ENCODE assay signal across 8 cellular contexts in genomic region chr1:31764307-31765040, GRCh38. TPM values are rescaled to one million over a fixed set of nuclear protein-coding genes. Genes with fewer than 3 reads are reported as not detected.
DNase-seq lines count a peak whose midpoint lies in the region; ATAC-seq and TF ChIP-seq lines count a peak whose summit lies in the region.

Gene ADGRB2, minus strand, starts transcription at chr1:31764340. Its CDS starts 7,119 bp downstream, at chr1:31757221.

- peaks cover 19% of the 10 kb centered on the region for H3K4me1 ChIP-seq in Caco-2
- H3K4me1 ChIP-seq in psoas muscle = peaks cover 11% of the 10 kb centered on the region

- peak within 1 kb of the TSS; percentile 39 for H3K4me3 ChIP-seq in Caco-2 (ENCODE audit: low read depth, low read length)
- H3K4me3 ChIP-seq in Jurkat, Clone E6-1 (ENCODE audit: low read length) = peak within 1 kb of the TSS; percentile 66
- H3K4me3 ChIP-seq in psoas muscle = peak within 1 kb of the TSS; percentile 70

- H3K36me3 ChIP-seq in Caco-2 (ENCODE audit: control insufficient read depth, insufficient read depth, low read length) = no peaks in the 10 kb centered on the region
- no peaks in the 10 kb centered on the region for H3K36me3 ChIP-seq in psoas muscle (ENCODE audit: insufficient read depth in 1 of 2, low read depth in 1 of 2)

- peaks cover 5% of the 10 kb centered on the region for H3K4me1 Mint-ChIP-seq in Caco-2 (ENCODE audit: low read depth, unreplicated experiment)
- peaks cover 27% of the 10 kb centered on the region for H3K4me1 Mint-ChIP-seq in activated T-cell treated with anti-CD3 and anti-CD28 coated beads, Interleukin-2, amount 50 U/mL, for 4 hours (ENCODE audit: low read depth)

- intact Hi-C loops in Caco-2 (cut with micrococcal nuclease; ENCODE audit: unreplicated experiment) = no loop called here
- intact Hi-C loops in psoas muscle (cut with DNase I) = no loop called here
- intact Hi-C loops in posterior vena cava (cut with DNase I) = no loop called here

- H3K36me3 Mint-ChIP-seq in Caco-2 (ENCODE audit: insufficient read depth, unreplicated experiment) = peaks cover 5% of the 10 kb centered on the region
- no peaks in the 10 kb centered on the region for H3K36me3 Mint-ChIP-seq in activated T-cell treated with anti-CD3 and anti-CD28 coated beads, Interleukin-2, amount 50 U/mL, for 4 hours (ENCODE audit: insufficient read depth)

- BruUV-seq in Caco-2 (replicated peaks; lab: Mats Ljungman, UMichigan) = no TSS peak

- no peak within 1 kb of the TSS for H3K27ac Mint-ChIP-seq in Caco-2 (ENCODE audit: unreplicated experiment)

- ATAC-seq in activated T-cell treated with anti-CD3 and anti-CD28 coated beads, Interleukin-2, amount 50 U/mL, for 4 hours = peak; percentile 17 to 26
- ATAC-seq in psoas muscle (peak in 2 of 4 donors; percentile 40 to 55), GM21723 (IDR thresholded peaks at IDR 0.05; ENCODE audit: unreplicated experiment) (no peak)

- H3K27me3 ChIP-seq in Caco-2 (replicated peaks; ENCODE audit: control insufficient read depth, insufficient read depth, low read length) = no peaks in the 10 kb centered on the region
- peaks cover 0 to 28% (median 23%) of the 10 kb centered on the region in 3 donors for H3K27me3 ChIP-seq in psoas muscle (ENCODE audit: insufficient read depth in 3 of 3, low read length in 2 of 3)

- H3K27me3 Mint-ChIP-seq in Caco-2 (ENCODE audit: insufficient read depth, unreplicated experiment) = peaks cover 6% of the 10 kb centered on the region
- peaks cover 5% of the 10 kb centered on the region for H3K27me3 Mint-ChIP-seq in activated T-cell treated with anti-CD3 and anti-CD28 coated beads, Interleukin-2, amount 50 U/mL, for 4 hours (ENCODE audit: low read depth)

- TF ChIP-seq CTCF in Caco-2 (IDR thresholded peaks at IDR 0.05; ENCODE audit: insufficient read depth in 1 of 2, low read depth in 1 of 2, low read length in 1 of 2, severe bottlenecking in 1 of 2, unreplicated experiment in 1 of 2) (peak in 1 of 2 experiments; percentile 5), psoas muscle (IDR thresholded peaks at IDR 0.05) (no peak)

- no peaks in the 10 kb centered on the region for H3K9me3 Mint-ChIP-seq in Caco-2 (ENCODE audit: unreplicated experiment)
- no peaks in the 10 kb centered on the region for H3K9me3 Mint-ChIP-seq in activated T-cell treated with anti-CD3 and anti-CD28 coated beads, Interleukin-2, amount 50 U/mL, for 4 hours

- no peak within 1 kb of the TSS for H3K27ac ChIP-seq in psoas muscle

- peak in 1 of 2 experiments; percentile 25 for DNase-seq in Caco-2
- DNase-seq in Jurkat, Clone E6-1 (ENCODE audit: low read depth, low spot score) = peak; percentile 47
- DNase-seq in activated T-cell treated with anti-CD3 and anti-CD28 coated beads, Interleukin-2, amount 50 U/mL, for 4 hours = no peak
- peak; percentile 53 for DNase-seq in germinal center (ENCODE audit: low spot score)
- peak in 1 of 2 donors; percentile 48 for DNase-seq in psoas muscle
- DNase-seq in activated CD4-positive, CD25-positive, alpha-beta regulatory T cell (lab: John Stamatoyannopoulos, UW) = no peak
- DNase-seq in posterior vena cava (ENCODE audit: low spot score) = no peak

- WGBS in psoas muscle, 3 donors = 4 to 10% (median 9%) methylated on average over 17 to 60 of the region's 60 CpGs

- CTCF ChIA-PET in Caco-2 (lab: Charles Lee) = interaction anchor here (0.7 to 1.0 kb wide), 3 partner anchors 11 to 176 kb away, joined by 3 to 14 read pairs (median 5); no protein-coding TSS in a partner anchor

- H3K9me3 ChIP-seq in Caco-2 = no peaks in the 10 kb centered on the region
- no peaks in the 10 kb centered on the region for H3K9me3 ChIP-seq in psoas muscle

- H3K4me3 Mint-ChIP-seq in Caco-2 (ENCODE audit: unreplicated experiment) = peak within 1 kb of the TSS; percentile 84
- H3K4me3 Mint-ChIP-seq in activated T-cell treated with anti-CD3 and anti-CD28 coated beads, Interleukin-2, amount 50 U/mL, for 4 hours = peak within 1 kb of the TSS; percentile 75

- POLR2A ChIA-PET in Caco-2 (lab: Charles Lee) = no interaction called here

RNA-seq across cellular contexts. Expression of gene ADGRB2, which starts in this region (rescaled TPM):
- 1.4 and 2.2 TPM in 2 replicates for total RNA-seq in Caco-2 (2022)
- polyA plus RNA-seq in Jurkat, Clone E6-1 (2012; ENCODE audit: insufficient read depth, insufficient read length) = 18.8 TPM
- total RNA-seq in activated T-cell treated with anti-CD3 and anti-CD28 coated beads, Interleukin-2, amount 50 U/mL, for 4 hours = under 1 TPM; 0.18 to 0.68 (median 0.65) TPM
- total RNA-seq in psoas muscle = 1 to 10 TPM in 3 of 4 donors, under 1 TPM in 1; 0.61 to 1.8 (median 1.2) TPM
- under 1 TPM; 0.44 to 0.73 (median 0.65) TPM for polyA plus RNA-seq in psoas muscle
- 1 to 10 TPM; 3.8 to 5.3 TPM for total RNA-seq in posterior vena cava

Comparison
In these comparisons a context has a peak if more than half of its experiments do, and no peak if none do; other contexts are left out.
1. Peak in ATAC-seq in activated T-cell treated with anti-CD3 and anti-CD28 coated beads, Interleukin-2, amount 50 U/mL, for 4 hours; RNA of the gene not detected or under 1 TPM.
2. DNase-seq: peak in Jurkat, Clone E6-1 (single experiment) and germinal center (single experiment); none in activated T-cell treated with anti-CD3 and anti-CD28 coated beads, Interleukin-2, amount 50 U/mL, for 4 hours (single experiment), activated CD4-positive, CD25-positive, alpha-beta regulatory T cell (0 of 4) and posterior vena cava (single experiment).
3. Peak in every context shown above with its lines, with median percentiles within 50 percentile points of each other: H3K4me3 ChIP-seq.